8 cellular contexts compared by ENCODE assay signal in the genomic region with DNA sequence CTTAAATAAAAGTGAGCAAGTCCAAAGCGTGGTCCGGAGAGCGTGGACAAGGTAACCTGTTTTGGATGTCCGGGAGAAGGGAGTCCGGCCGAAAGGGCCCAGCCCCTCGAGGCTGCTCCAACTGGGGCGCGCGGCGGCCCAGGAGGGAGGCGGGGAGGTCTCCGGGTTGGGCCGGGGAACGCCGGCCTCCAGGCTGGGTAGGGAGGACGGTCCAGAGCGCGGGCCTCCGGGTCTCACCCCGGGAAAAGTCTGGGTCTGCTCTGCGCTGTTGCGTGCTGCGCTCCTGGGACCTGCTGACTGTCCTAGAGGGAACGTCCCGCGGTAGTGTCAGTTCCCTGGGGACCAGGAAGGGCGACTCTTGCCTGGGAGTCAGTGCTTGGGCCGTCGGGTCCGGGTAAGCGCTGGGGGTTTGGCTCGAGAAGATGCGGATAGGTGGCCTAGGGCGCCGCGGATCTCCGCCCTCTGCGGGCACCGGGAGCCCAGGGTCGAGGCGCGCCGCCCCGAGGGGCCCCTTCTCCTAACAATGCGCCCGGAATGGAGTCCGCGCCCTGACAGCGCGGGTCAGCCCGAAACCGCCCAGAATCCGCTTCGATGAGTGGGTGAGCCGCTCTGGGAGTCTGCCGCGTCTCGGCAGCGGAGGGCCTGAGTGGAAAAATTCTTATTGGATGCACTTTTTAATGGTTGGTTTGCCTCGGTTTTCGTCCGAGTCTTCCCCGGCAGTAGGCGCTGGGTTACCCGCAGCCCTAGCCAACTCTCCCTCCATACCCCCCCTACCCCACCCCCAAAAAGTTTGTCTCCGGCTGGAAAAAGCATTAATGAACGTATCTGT. TPM values are rescaled to one million over a fixed set of nuclear protein-coding genes. Genes with fewer than 3 reads are reported as not detected.
DNase-seq lines count a peak whose midpoint lies in the region; ATAC-seq and TF ChIP-seq lines count a peak whose summit lies in the region.

No MANE protein-coding gene starts in this region.

- H3K4me3 Mint-ChIP-seq in immature natural killer cell, result peak overlapping the region; percentile 89 to 97 (median 94)
- peak overlapping the region; percentile 93 to 98 for H3K4me3 Mint-ChIP-seq in stimulated activated naive B cell treated with anti-CD40 and anti-IgM and Interleukin-4, amounts not matched to agents 10 μg/mL and 1 μg/mL and 100 μg/mL, for 72 hours

- ATAC-seq in stimulated activated naive B cell treated with anti-CD40 and anti-IgM and Interleukin-4, amounts not matched to agents 10 μg/mL and 1 μg/mL and 100 μg/mL, for 72 hours (replicated peaks), result peak; percentile 6 to 21

- H3K4me1 Mint-ChIP-seq in immature natural killer cell, result peaks cover 42 to 46% of the 10 kb centered on the region in 2 donors
- H3K4me1 Mint-ChIP-seq in stimulated activated naive B cell treated with anti-CD40 and anti-IgM and Interleukin-4, amounts not matched to agents 10 μg/mL and 1 μg/mL and 100 μg/mL, for 72 hours, result peaks cover 34 to 56% of the 10 kb centered on the region in 2 donors

- in situ Hi-C loops in GM13976 (cut with MboI; ENCODE audit: low sequenced_read_pairs, unreplicated experiment) (no loop called here), astrocyte of the cerebellum (cut with HindIII; ENCODE audit: low sequenced_read_pairs) (no loop called here)

- H3K36me3 Mint-ChIP-seq in immature natural killer cell, result peaks cover 0 to 5% (median 0%) of the 10 kb centered on the region in 3 donors
- peaks cover 2 to 5% of the 10 kb centered on the region in 2 donors for H3K36me3 Mint-ChIP-seq in stimulated activated naive B cell treated with anti-CD40 and anti-IgM and Interleukin-4, amounts not matched to agents 10 μg/mL and 1 μg/mL and 100 μg/mL, for 72 hours

- TF ChIP-seq CTCF in GM13976 (IDR thresholded peaks at IDR 0.05; ENCODE audit: borderline replicate concordance, control extremely low read depth, extremely low read depth, insufficient read depth, missing control alignments), result no peak
- TF ChIP-seq CTCF in NB4 (IDR thresholded peaks at IDR 0.05; ENCODE audit: low read depth, low read length), result no peak
- TF ChIP-seq CTCF in astrocyte of the cerebellum (IDR thresholded peaks at IDR 0.05; ENCODE audit: low read depth, low read length, missing control alignments), result no peak

- DNase-seq in GM13976 (ENCODE audit: low spot score) (peak; percentile 64), NB4 (ENCODE audit: low read depth) (peak; percentile 66), astrocyte of the cerebellum (ENCODE audit: low read depth) (no peak), immature natural killer cell (peak; percentile 30 to 48 (median 47)), hypothalamus (lab: John Stamatoyannopoulos, UW) (no peak), NAMALWA (ENCODE audit: low spot score) (no peak), NCI-H2107 (lab: John Stamatoyannopoulos, UW) (no peak)
- no peak for DNase-seq in stimulated activated naive B cell treated with anti-CD40 and anti-IgM and Interleukin-4, amounts not matched to agents 10 μg/mL and 1 μg/mL and 100 μg/mL, for 72 hours

- no peak for TF ChIP-seq POLR2A in NB4 (IDR thresholded peaks at IDR 0.05; ENCODE audit: extremely low read depth, insufficient read length)

- H3K27me3 Mint-ChIP-seq in immature natural killer cell (ENCODE audit: low read depth in 3 of 3), result peaks cover 19 to 31% (median 28%) of the 10 kb centered on the region in 3 donors
- H3K27me3 Mint-ChIP-seq in stimulated activated naive B cell treated with anti-CD40 and anti-IgM and Interleukin-4, amounts not matched to agents 10 μg/mL and 1 μg/mL and 100 μg/mL, for 72 hours, result peaks cover 6 to 19% of the 10 kb centered on the region in 2 donors

- H3K9me3 Mint-ChIP-seq in immature natural killer cell, result no peaks in the 10 kb centered on the region
- no peaks in the 10 kb centered on the region for H3K9me3 Mint-ChIP-seq in stimulated activated naive B cell treated with anti-CD40 and anti-IgM and Interleukin-4, amounts not matched to agents 10 μg/mL and 1 μg/mL and 100 μg/mL, for 72 hours

- H3K27ac Mint-ChIP-seq in immature natural killer cell, result peak overlapping the region; percentile 73 to 100 (median 94)
- peak overlapping the region; percentile 98 for H3K27ac Mint-ChIP-seq in stimulated activated naive B cell treated with anti-CD40 and anti-IgM and Interleukin-4, amounts not matched to agents 10 μg/mL and 1 μg/mL and 100 μg/mL, for 72 hours

- peak overlapping the region; percentile 86 for H3K4me3 ChIP-seq in NB4 (ENCODE audit: low read depth, low read length)
- H3K4me3 ChIP-seq in astrocyte of the cerebellum (ENCODE audit: low read depth, low read length), result peak overlapping the region; percentile 61

RNA-seq across cellular contexts. Expression of gene FLI1, which starts 0.9 kb away (rescaled TPM):
- 100 to 1,000 TPM in 1 of 3 donors, 10 to 100 TPM in 2; 52.2 to 113 (median 61.1) TPM for polyA plus RNA-seq in immature natural killer cell

Comparison
In these comparisons a context has a peak if more than half of its experiments do, and no peak if none do; other contexts are left out.
1. DNase-seq: peak in GM13976 (single experiment), NB4 (single experiment) and immature natural killer cell (3 of 3); none in astrocyte of the cerebellum (single experiment), stimulated activated naive B cell treated with anti-CD40 and anti-IgM and Interleukin-4, amounts not matched to agents 10 μg/mL and 1 μg/mL and 100 μg/mL, for 72 hours (single experiment), hypothalamus (0 of 51), NAMALWA (single experiment) and NCI-H2107 (single experiment).